In genomic region chr15:80155378-80156175, GRCh38 we compare ENCODE assay signal across 1 cellular context.
A peak's percentile ranks its signal among the peaks of the same experiment; 100 is the strongest.
TF ChIP-seq lines count a peak whose summit lies in the region.

No MANE protein-coding gene starts in this region.

TF ChIP-seq in H1, 55 proteins besides CTCF, POLR2A, EP300 and RAD21:
- peak; percentile 53; the same call in 1 of the 2 replicates for TF ChIP-seq KDM1A (IDR thresholded peaks at IDR 0.05; ENCODE audit: borderline replicate concordance, low read length)
